ENCODE assay signal across 27 cellular contexts in genomic region chr11:381501-382072, GRCh38. TPM values are rescaled to one million over a fixed set of nuclear protein-coding genes. Genes with fewer than 3 reads are reported as not detected.
"Had no signal": no experiment of that assay in that cellular context is flagged by ENCODE, and none has a peak within 500 bp of the region (broad histone marks: within the 10 kb centered on the region; RNA-seq: fewer than 3 reads in every experiment).

No MANE protein-coding gene starts in this region.

- H3K4me3 Mint-ChIP-seq: activated CD8-positive, alpha-beta T cell treated with anti-CD3 and anti-CD28 coated beads, Interleukin-2, amount 10 ng/mL, durations not matched to agents 7 days and 5 days; activated naive CD4-positive, alpha-beta T cell treated with anti-CD3 and anti-CD28 coated beads, Interleukin-2, amount 50 U/mL, for 24 hours; activated T-cell treated with anti-CD3 and anti-CD28 coated beads, Interleukin-2, amount 50 U/mL, for 24 hours; activated T-helper 1 cell treated with anti-CD3 and anti-CD28 coated beads, Interleukin-12 subunit alpha, Interleukin-12 subunit beta, Interleukin-2, Interleukin-4 antibody, amounts not matched to agents 30 ng/mL and 10 ng/mL and 1 ng/mL, durations not matched to agents 14 hours and 24 hours and 36 hours; brain; T-helper 1 cell treated with Interleukin-12 subunit alpha and Interleukin-12 subunit beta and Interleukin-4 antibody, amounts not matched to agents 30 μg/mL and 1 μg/mL, for 36 hours had no signal

- H3K27me3 Mint-ChIP-seq: brain had no signal

- H3K36me3 Mint-ChIP-seq: activated naive CD4-positive, alpha-beta T cell treated with anti-CD3 and anti-CD28 coated beads, Interleukin-2, amount 50 U/mL, for 24 hours had no signal

- H3K4me3 ChIP-seq: SJSA1 had no signal

- ATAC-seq: activated CD8-positive, alpha-beta T cell treated with anti-CD3 and anti-CD28 coated beads, Interleukin-2, amount 10 ng/mL, durations not matched to agents 7 days and 5 days; SK-N-SH treated with all-trans-retinoic acid at 6 μM for 48 hours had no signal

- H3K9me3 Mint-ChIP-seq: activated naive CD4-positive, alpha-beta T cell treated with anti-CD3 and anti-CD28 coated beads, Interleukin-2, amount 50 U/mL, for 24 hours had no signal

- H3K27ac Mint-ChIP-seq: activated naive CD4-positive, alpha-beta T cell treated with anti-CD3 and anti-CD28 coated beads, Interleukin-2, amount 50 U/mL, for 24 hours; activated T-cell treated with anti-CD3 and anti-CD28 coated beads, Interleukin-2, amount 50 U/mL, for 24 hours; activated T-helper 1 cell treated with anti-CD3 and anti-CD28 coated beads, Interleukin-12 subunit alpha, Interleukin-12 subunit beta, Interleukin-2, Interleukin-4 antibody, amounts not matched to agents 30 ng/mL and 10 ng/mL and 1 ng/mL, durations not matched to agents 14 hours and 24 hours and 36 hours; T-helper 1 cell treated with Interleukin-12 subunit alpha and Interleukin-12 subunit beta and Interleukin-4 antibody, amounts not matched to agents 30 μg/mL and 1 μg/mL, for 36 hours had no signal

- DNase-seq: activated CD4-positive, alpha-beta T cell treated with anti-CD3 and anti-CD28 coated beads for 48 hours; activated CD4-positive, alpha-beta T cell treated with anti-CD3 and anti-CD28 coated beads, Interleukin-2, amount 50 U/mL, for 4 hours; activated CD4-positive, CD25-positive, alpha-beta regulatory T cell treated with anti-CD3 and anti-CD28 coated beads, Interleukin-2, amount 50 U/mL, for 72 hours; activated CD8-positive, alpha-beta T cell treated with anti-CD3 and anti-CD28 coated beads, Interleukin-2, amount 10 ng/mL, durations not matched to agents 7 days and 5 days; activated effector memory CD4-positive, alpha-beta T cell treated with Interleukin-2 at 50 U/mL for 16 hours; activated naive CD4-positive, alpha-beta T cell; activated T-cell treated with anti-CD3 and anti-CD28 coated beads, Interleukin-2, amount 50 U/mL, for 24 hours; amygdala; cerebellar nuclear complex; MM.1S; NCI-H1105; NCI-H1436; NCI-H1694 treated with DMSO at 0.1 percent for 48 hours; NCI-H2029 treated with DMSO at 0.1 percent for 48 hours; NCI-H345; NCI-H510A; NCI-H526 treated with DMSO at 0.1 percent for 48 hours; NCI-H82; SHP77 had no signal

- H3K36me3 ChIP-seq: SJSA1 had no signal

- H3K4me1 Mint-ChIP-seq: brain had no signal

RNA-seq across cellular contexts. Expression of gene B4GALNT4, which starts 12.3 kb away (rescaled TPM):
- total RNA-seq: OCI-LY7, RPMI7951, SJSA1 had no signal

RNA-seq across cellular contexts. Expression of gene PKP3, which starts 12.4 kb away (rescaled TPM):
- total RNA-seq: activated T-helper 1 cell treated with anti-CD3 and anti-CD28 coated beads, Interleukin-12 subunit alpha, Interleukin-12 subunit beta, Interleukin-2, Interleukin-4 antibody, amounts not matched to agents 30 ng/mL and 10 ng/mL and 1 ng/mL, durations not matched to agents 14 hours and 24 hours and 36 hours; OCI-LY7 had no signal
